In genomic region chr6:21928715-21929298, GRCh38 we compare ENCODE assay signal across 13 cellular contexts.
DNase-seq lines count a peak whose midpoint lies in the region; ATAC-seq and TF ChIP-seq lines count a peak whose summit lies in the region.
"Had no signal": no experiment of that assay in that cellular context is flagged by ENCODE, and none has a peak within 500 bp of the region (broad histone marks: within the 10 kb centered on the region; RNA-seq: fewer than 3 reads in every experiment).

No MANE protein-coding gene starts in this region.

- no peak for TF ChIP-seq POLR2A in right lobe of liver (IDR thresholded peaks at IDR 0.05)

- DNase-seq in COLO668 (lab: John Stamatoyannopoulos, UW; ENCODE audit: unreplicated experiment): peak; percentile 17
- peak; percentile 91 for DNase-seq in NCI-H2029 (lab: John Stamatoyannopoulos, UW)
- peak; percentile 61 for DNase-seq in SHP77 treated with DMSO at 0.1 percent for 48 hours (lab: John Stamatoyannopoulos, UW)
- no peak for DNase-seq in right lobe of liver
- DNase-seq in substantia nigra (lab: John Stamatoyannopoulos, UW): no peak
- DNase-seq in activated gamma-delta T cell (lab: John Stamatoyannopoulos, UW): no peak
- DNase-seq: Karpas-422, NCI-H2081 treated with DMSO at 0.1 percent for 48 hours, NCI-H2227 treated with DMSO at 0.1 percent for 48 hours, SIG-M5 had no signal

- 13% methylated on average over 3 of the region's 3 CpGs for WGBS in right lobe of liver (ENCODE audit: insufficient coverage, low coverage, low lambda C conversion rate, missing lambda C conversion rate)

- intact Hi-C loops in right lobe of liver (cut with DNase I): no loop called here

- no peak overlapping the region for H3K4me3 ChIP-seq in right lobe of liver

- no peaks in the 10 kb centered on the region for H3K27me3 ChIP-seq in right lobe of liver

- ATAC-seq in right lobe of liver: peak in 3 of 4 donors; percentile 48 to 79 (median 72)
- no peak for ATAC-seq in HG02763 (IDR thresholded peaks at IDR 0.05; ENCODE audit: unreplicated experiment)
- no peak for ATAC-seq in GM21381 (IDR thresholded peaks at IDR 0.05; ENCODE audit: unreplicated experiment)

- peaks cover 0 to 8% (median 0%) of the 10 kb centered on the region in 4 donors for H3K4me1 ChIP-seq in right lobe of liver

- no peak overlapping the region for H3K27ac ChIP-seq in right lobe of liver
- H3K27ac ChIP-seq in substantia nigra (ENCODE audit: low read depth, low read length, poor library complexity, severe bottlenecking): no peak overlapping the region
- H3K27ac ChIP-seq: C4-2B had no signal

- no peaks in the 10 kb centered on the region for H3K36me3 ChIP-seq in right lobe of liver

- no peaks in the 10 kb centered on the region for H3K9me3 ChIP-seq in right lobe of liver

- TF ChIP-seq CTCF in right lobe of liver (IDR thresholded peaks at IDR 0.05): no peak

Comparison
In these comparisons a context has a peak if more than half of its experiments do, and no peak if none do; other contexts are left out.
1. DNase-seq: peak in COLO668 (single experiment), NCI-H2029 (single experiment) and SHP77 treated with DMSO at 0.1 percent for 48 hours (single experiment); none in right lobe of liver (0 of 3), substantia nigra (0 of 49) and activated gamma-delta T cell (single experiment).
2. ATAC-seq: peak in right lobe of liver (3 of 4); none in HG02763 (single experiment) and GM21381 (single experiment).